In genomic region chr1:25694591-25695007, GRCh38 we compare ENCODE assay signal across 11 cellular contexts.
DNase-seq lines count a peak whose midpoint lies in the region; ATAC-seq and TF ChIP-seq lines count a peak whose summit lies in the region.
"Had no signal": no experiment of that assay in that cellular context is flagged by ENCODE, and none has a peak within 500 bp of the region (broad histone marks: within the 10 kb centered on the region; RNA-seq: fewer than 3 reads in every experiment).

No MANE protein-coding gene starts in this region.

- H3K4me3 ChIP-seq in breast epithelium (no peak overlapping the region), mammary epithelial cell (replicated peaks in 1 of 3; ENCODE audit: insufficient read depth in 1 of 3, low read depth in 2 of 3, low read length in 3 of 3) (no peak overlapping the region), ovary (no peak overlapping the region)
- H3K4me3 ChIP-seq in effector memory CD4-positive, alpha-beta T cell (ENCODE audit: insufficient read depth, low read depth, low read length, poor library complexity, severe bottlenecking): no peak overlapping the region

- H3K4me2 ChIP-seq in mammary epithelial cell (ENCODE audit: insufficient read depth, low read depth, low read length): no peak overlapping the region

- H3K27ac ChIP-seq in breast epithelium: peak overlapping the region; percentile 73 to 92
- H3K27ac ChIP-seq in mammary epithelial cell (ENCODE audit: insufficient read depth, low read depth, low read length): no peak overlapping the region
- peak overlapping the region in 1 of 2 donors; percentile 72 for H3K27ac ChIP-seq in ovary
- H3K27ac ChIP-seq in effector memory CD4-positive, alpha-beta T cell (ENCODE audit: insufficient read depth, low read length, poor library complexity, severe bottlenecking): no peak overlapping the region

- intact Hi-C loops in breast epithelium (cut with DNase I; ENCODE audit: low total_unique reads) (no loop called here), mammary epithelial cell (cut with micrococcal nuclease) (no loop called here), ovary (cut with DNase I) (loop anchor here in 2 of 4 donors (2.0 to 10.0 kb wide), 3 partner anchors 48 to 100 kb away; no protein-coding TSS in a partner anchor)

- dilution Hi-C loops in mammary epithelial cell (cut with HindIII; ENCODE audit: low sequenced_read_pairs): loop anchor here (5.0 to 10.0 kb wide), 2 partner anchors 58 to 90 kb away; no protein-coding TSS in a partner anchor

- H3K27me3 Mint-ChIP-seq in glutamatergic neuron (ENCODE audit: unreplicated experiment): no peaks in the 10 kb centered on the region
- H3K27me3 Mint-ChIP-seq in activated naive CD4-positive, alpha-beta T cell treated with anti-CD3 and anti-CD28 coated beads, Interleukin-2, amount 10 ng/mL, durations not matched to agents 7 days and 5 days: peaks cover 13% of the 10 kb centered on the region
- H3K27me3 Mint-ChIP-seq: activated naive CD8-positive, alpha-beta T cell had no signal

- ATAC-seq in omental fat pad (ENCODE audit: low FRiP score) (peak; percentile 0), HG03521 (IDR thresholded peaks at IDR 0.05; ENCODE audit: unreplicated experiment) (no peak)

- TF ChIP-seq EP300 in ovary (IDR thresholded peaks at IDR 0.05): no peak

- no peaks in the 10 kb centered on the region for H3K36me3 Mint-ChIP-seq in glutamatergic neuron (ENCODE audit: unreplicated experiment)
- peaks cover 16% of the 10 kb centered on the region for H3K36me3 Mint-ChIP-seq in activated naive CD4-positive, alpha-beta T cell treated with anti-CD3 and anti-CD28 coated beads, Interleukin-2, amount 10 ng/mL, durations not matched to agents 7 days and 5 days
- H3K36me3 Mint-ChIP-seq: activated naive CD8-positive, alpha-beta T cell had no signal

- peak overlapping the region; percentile 33 for H3K27ac Mint-ChIP-seq in glutamatergic neuron (ENCODE audit: unreplicated experiment)
- no peak overlapping the region for H3K27ac Mint-ChIP-seq in activated naive CD4-positive, alpha-beta T cell treated with anti-CD3 and anti-CD28 coated beads, Interleukin-2, amount 10 ng/mL, durations not matched to agents 7 days and 5 days
- H3K27ac Mint-ChIP-seq: progenitor cell of endocrine pancreas had no signal

- 84% methylated on average over 4 of the region's 4 CpGs for WGBS in mammary epithelial cell (ENCODE audit: low coverage, missing lambda C conversion rate)
- 12 to 18% (median 14%) methylated on average over 4 of the region's 4 CpGs for WGBS in ovary, 3 donors

- H3K27me3 ChIP-seq in breast epithelium (no peaks in the 10 kb centered on the region), mammary epithelial cell (ENCODE audit: insufficient read depth, low read length) (no peaks in the 10 kb centered on the region), ovary (no peaks in the 10 kb centered on the region)
- no peaks in the 10 kb centered on the region for H3K27me3 ChIP-seq in effector memory CD4-positive, alpha-beta T cell (replicated peaks; ENCODE audit: control insufficient read depth, insufficient read depth, low read length, poor library complexity, severe bottlenecking)

- H3K36me3 ChIP-seq in breast epithelium (no peaks in the 10 kb centered on the region), mammary epithelial cell (ENCODE audit: insufficient read depth, low read length) (no peaks in the 10 kb centered on the region), ovary (no peaks in the 10 kb centered on the region)
- H3K36me3 ChIP-seq in effector memory CD4-positive, alpha-beta T cell (ENCODE audit: control insufficient read depth, insufficient read depth, low read length): no peaks in the 10 kb centered on the region

- no peak overlapping the region for H2AFZ ChIP-seq in mammary epithelial cell (ENCODE audit: low read depth, low read length)

- no peaks in the 10 kb centered on the region for H4K20me1 ChIP-seq in mammary epithelial cell (ENCODE audit: insufficient read depth, low read length)

- H3K9ac ChIP-seq in mammary epithelial cell (ENCODE audit: insufficient read depth, low read length): no peak overlapping the region

- CTCF ChIA-PET in mammary epithelial cell (lab: Charles Lee; ENCODE audit: low non-redundant PET): no interaction called here
- CTCF ChIA-PET in activated naive CD4-positive, alpha-beta T cell treated with anti-CD3 and anti-CD28 coated beads, Interleukin-2, amount 10 ng/mL, durations not matched to agents 7 days and 5 days (lab: Charles Lee): interaction anchor here (0.8 to 0.9 kb wide), 2 partner anchors 52 to 75 kb away, joined by 3 read pairs; no protein-coding TSS in a partner anchor

- H3K4me1 ChIP-seq in breast epithelium (peaks cover 0 to 6% of the 10 kb centered on the region in 2 donors), mammary epithelial cell (ENCODE audit: insufficient read depth, low read length) (peaks cover 12% of the 10 kb centered on the region), ovary (ENCODE audit: insufficient read depth) (peaks cover 35% of the 10 kb centered on the region)
- peaks cover 6% of the 10 kb centered on the region for H3K4me1 ChIP-seq in effector memory CD4-positive, alpha-beta T cell (ENCODE audit: control insufficient read depth, insufficient read depth, low read length, poor library complexity, severe bottlenecking)

- TF ChIP-seq CTCF in breast epithelium (IDR thresholded peaks at IDR 0.05) (no peak), mammary epithelial cell (conservative IDR thresholded peaks at IDR 0.05 in 1 of 2, IDR thresholded peaks at IDR 0.05 in 1 of 2; ENCODE audit: extremely low read depth in 1 of 2, insufficient read depth in 1 of 2, low read depth in 1 of 2, low read length in 2 of 2) (no peak), glutamatergic neuron (IDR thresholded peaks at IDR 0.05; ENCODE audit: partially characterized antibody, unreplicated experiment) (no peak), omental fat pad (IDR thresholded peaks at IDR 0.05) (no peak), ovary (IDR thresholded peaks at IDR 0.05) (no peak)

- peaks cover 3% of the 10 kb centered on the region for H3K9me3 Mint-ChIP-seq in glutamatergic neuron (ENCODE audit: unreplicated experiment)
- no peaks in the 10 kb centered on the region for H3K9me3 Mint-ChIP-seq in activated naive CD4-positive, alpha-beta T cell treated with anti-CD3 and anti-CD28 coated beads, Interleukin-2, amount 10 ng/mL, durations not matched to agents 7 days and 5 days

- DNase-seq in breast epithelium (ENCODE audit: low spot score in 2 of 2): no peak
- DNase-seq in mammary epithelial cell: no peak
- no peak for DNase-seq in glutamatergic neuron
- DNase-seq in omental fat pad (ENCODE audit: low spot score): no peak
- DNase-seq in ovary: no peak
- no peak for DNase-seq in effector memory CD4-positive, alpha-beta T cell
- no peak for DNase-seq in activated naive CD4-positive, alpha-beta T cell treated with anti-CD3 and anti-CD28 coated beads, Interleukin-2, amount 10 ng/mL, durations not matched to agents 7 days and 5 days
- DNase-seq: NCI-H526 treated with DMSO at 0.1 percent for 48 hours had no signal

- no peaks in the 10 kb centered on the region for H3K79me2 ChIP-seq in mammary epithelial cell (ENCODE audit: insufficient read depth, low read length)

- in situ Hi-C loops in mammary epithelial cell (cut with MboI; ENCODE audit: low sequenced_read_pairs in 2 of 2): no loop called here

- H3K9me3 ChIP-seq in breast epithelium (no peaks in the 10 kb centered on the region), mammary epithelial cell (replicated peaks; ENCODE audit: insufficient read depth, low read length) (no peaks in the 10 kb centered on the region), ovary (no peaks in the 10 kb centered on the region)
- H3K9me3 ChIP-seq in effector memory CD4-positive, alpha-beta T cell (ENCODE audit: control insufficient read depth, low read length): no peaks in the 10 kb centered on the region

- H3K4me3 Mint-ChIP-seq in glutamatergic neuron (ENCODE audit: unreplicated experiment): no peak overlapping the region
- H3K4me3 Mint-ChIP-seq in activated naive CD4-positive, alpha-beta T cell treated with anti-CD3 and anti-CD28 coated beads, Interleukin-2, amount 10 ng/mL, durations not matched to agents 7 days and 5 days: no peak overlapping the region
- H3K4me3 Mint-ChIP-seq: activated naive CD8-positive, alpha-beta T cell had no signal

- no TSS peak for BruUV-seq in mammary epithelial cell (replicated peaks; lab: Mats Ljungman, UMichigan)

- TF ChIP-seq POLR2A in breast epithelium (IDR thresholded peaks at IDR 0.05) (no peak), ovary (IDR thresholded peaks at IDR 0.05) (no peak)

- peaks cover 17% of the 10 kb centered on the region for H3K4me1 Mint-ChIP-seq in glutamatergic neuron (ENCODE audit: low read depth, unreplicated experiment)
- peaks cover 50% of the 10 kb centered on the region for H3K4me1 Mint-ChIP-seq in activated naive CD4-positive, alpha-beta T cell treated with anti-CD3 and anti-CD28 coated beads, Interleukin-2, amount 10 ng/mL, durations not matched to agents 7 days and 5 days

Comparison
In these comparisons a context has a peak if more than half of its experiments do, and no peak if none do; other contexts are left out.
1. H3K27ac ChIP-seq: peak in breast epithelium (2 of 2); none in mammary epithelial cell (single experiment) and effector memory CD4-positive, alpha-beta T cell (single experiment).